Comparison of ENCODE assay signal across 23 cellular contexts in the genomic region with DNA sequence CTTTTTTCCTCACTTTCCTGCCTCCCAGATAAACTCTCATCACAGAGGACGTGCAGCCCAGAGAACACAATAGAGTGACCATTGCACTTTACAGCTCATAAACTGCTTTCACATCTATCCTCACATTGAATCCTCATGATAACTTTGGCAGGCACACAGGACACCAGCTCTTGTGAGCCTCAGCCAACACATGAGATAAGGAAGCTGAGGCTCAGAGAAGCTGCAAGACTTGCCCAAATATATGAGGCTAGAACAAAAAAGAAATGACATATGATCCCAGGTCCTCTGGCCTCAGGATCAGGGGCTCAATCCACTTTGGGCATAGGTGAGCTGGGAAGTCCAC.
DNase-seq lines count a peak whose midpoint lies in the region; ATAC-seq, FAIRE-seq and TF ChIP-seq lines count a peak whose summit lies in the region.
"Had no signal": no experiment of that assay in that cellular context is flagged by ENCODE, and none has a peak within 500 bp of the region (broad histone marks: within the 10 kb centered on the region; RNA-seq: fewer than 3 reads in every experiment).

No MANE protein-coding gene starts in this region.

- H3K4me1 Mint-ChIP-seq in activated CD4-positive, alpha-beta T cell treated with anti-CD3 and anti-CD28 coated beads for 36 hours: no peaks in the 10 kb centered on the region
- H3K4me1 Mint-ChIP-seq: activated naive CD8-positive, alpha-beta T cell treated with anti-CD3 and anti-CD28 coated beads, Interleukin-2, amount 50 U/mL, for 24 hours; immature natural killer cell; naive thymus-derived CD8-positive, alpha-beta T cell; WTC11 had no signal

- H2AFZ ChIP-seq in HepG2 (ENCODE audit: low read length) (no peak overlapping the region), endothelial cell of umbilical vein (ENCODE audit: low read depth, low read length) (no peak overlapping the region)

- WGBS in liver: 8% methylated on average over 1 of the region's 1 CpG
- WGBS in HepG2 (ENCODE audit: low lambda C conversion rate): 0% methylated on average over 1 of the region's 1 CpG

- no peak for TF ChIP-seq EP300 in HepG2 (IDR thresholded peaks at IDR 0.05; ENCODE audit: low read depth in 2 of 2, low read length in 2 of 2)
- no peak for TF ChIP-seq EP300 in HepG2 (CRISPR knock-in tag; IDR thresholded peaks at IDR 0.05; ENCODE audit: borderline replicate concordance)

- POLR2A ChIA-PET in HepG2 (lab: Yijun Ruan, JAX) (no interaction called here), endothelial cell of umbilical vein (lab: Charles Lee) (no interaction called here)
- POLR2A ChIA-PET in activated CD4-positive, alpha-beta T cell treated with anti-CD3 and anti-CD28 coated beads for 36 hours (lab: Charles Lee): no interaction called here

- no peaks in the 10 kb centered on the region for H3K9me3 ChIP-seq in liver (ENCODE audit: control insufficient read depth in 4 of 4, low read length in 3 of 4)
- no peaks in the 10 kb centered on the region for H3K9me3 ChIP-seq in HepG2 (ENCODE audit: low read length)
- H3K9me3 ChIP-seq in endothelial cell of umbilical vein (replicated peaks; ENCODE audit: control insufficient read depth, insufficient read depth, low read length): no peaks in the 10 kb centered on the region
- H3K9me3 ChIP-seq: psoas muscle, tibial artery had no signal

- H4K20me1 ChIP-seq in HepG2 (ENCODE audit: insufficient read depth, low read length) (no peaks in the 10 kb centered on the region), endothelial cell of umbilical vein (replicated peaks; ENCODE audit: control insufficient read depth, extremely low read depth, insufficient read depth, low read length) (no peaks in the 10 kb centered on the region)

- no peak for FAIRE-seq in HepG2 (lab: Jason Lieb, UNC)
- FAIRE-seq in endothelial cell of umbilical vein (lab: Jason Lieb, UNC): no peak
- FAIRE-seq: A204.1 had no signal

- no peak overlapping the region for H3K9ac ChIP-seq in liver (ENCODE audit: low read depth in 1 of 2, low read length in 2 of 2)
- H3K9ac ChIP-seq in HepG2 (ENCODE audit: insufficient read depth, low read depth, low read length): no peak overlapping the region
- H3K9ac ChIP-seq in endothelial cell of umbilical vein (replicated peaks; ENCODE audit: extremely low read depth, insufficient read depth, low read length): no peak overlapping the region

- no peak for ATAC-seq in HepG2
- ATAC-seq in left colon: peak; percentile 30
- no peak for ATAC-seq in GM18867 (IDR thresholded peaks at IDR 0.05; ENCODE audit: unreplicated experiment)
- ATAC-seq in activated CD4-positive, alpha-beta T cell treated with anti-CD3 and anti-CD28 coated beads for 36 hours: no peak
- ATAC-seq: activated naive CD8-positive, alpha-beta T cell treated with anti-CD3 and anti-CD28 coated beads, Interleukin-2, amount 50 U/mL, for 24 hours; naive thymus-derived CD8-positive, alpha-beta T cell; T-helper 17 cell; WTC11 had no signal

- H3K27ac ChIP-seq in liver (ENCODE audit: low read depth in 1 of 2, low read length in 2 of 2) (peak overlapping the region; percentile 44 to 62), HepG2 (ENCODE audit: extremely low read length, insufficient read depth, low read length) (no peak overlapping the region), endothelial cell of umbilical vein (ENCODE audit: insufficient read depth, low read depth, low read length) (peak overlapping the region; percentile 23)
- H3K27ac ChIP-seq: psoas muscle, tibial artery had no signal

- TF ChIP-seq CTCF in liver (IDR thresholded peaks at IDR 0.05; ENCODE audit: low read depth, low read length, missing input control) (no peak), HepG2 (CRISPR knock-in tag; IDR thresholded peaks at IDR 0.05) (no peak), endothelial cell of umbilical vein (IDR thresholded peaks at IDR 0.05; ENCODE audit: extremely low read depth in 1 of 2, insufficient read depth in 1 of 2, low read depth in 1 of 2, low read length in 2 of 2) (no peak)

- dilution Hi-C loops in endothelial cell of umbilical vein (cut with MboI; ENCODE audit: extremely low pct_ligation_motif_present, low sequenced_read_pairs): no loop called here

- peaks cover 1 to 16% (median 14%) of the 10 kb centered on the region in 4 donors for H3K4me1 ChIP-seq in liver (ENCODE audit: control insufficient read depth in 4 of 4, insufficient read depth in 4 of 4, low read length in 3 of 4)
- H3K4me1 ChIP-seq in HepG2 (ENCODE audit: insufficient read depth, low read length): no peaks in the 10 kb centered on the region
- peaks cover 4% of the 10 kb centered on the region for H3K4me1 ChIP-seq in endothelial cell of umbilical vein (ENCODE audit: control insufficient read depth, extremely low read depth, insufficient read depth, low read length)
- H3K4me1 ChIP-seq: psoas muscle had no signal

- no peak overlapping the region for H3K27ac Mint-ChIP-seq in activated CD4-positive, alpha-beta T cell treated with anti-CD3 and anti-CD28 coated beads for 36 hours
- H3K27ac Mint-ChIP-seq: activated naive CD8-positive, alpha-beta T cell treated with anti-CD3 and anti-CD28 coated beads, Interleukin-2, amount 50 U/mL, for 24 hours; immature natural killer cell; naive thymus-derived CD8-positive, alpha-beta T cell; T-helper 17 cell; WTC11 had no signal

- no peak overlapping the region for H3K4me3 Mint-ChIP-seq in activated CD4-positive, alpha-beta T cell treated with anti-CD3 and anti-CD28 coated beads for 36 hours
- H3K4me3 Mint-ChIP-seq: activated naive CD8-positive, alpha-beta T cell treated with anti-CD3 and anti-CD28 coated beads, Interleukin-2, amount 50 U/mL, for 24 hours; immature natural killer cell; naive thymus-derived CD8-positive, alpha-beta T cell; T-helper 17 cell; WTC11 had no signal

- TF ChIP-seq POLR2A in HepG2 (IDR thresholded peaks at IDR 0.05; ENCODE audit: insufficient read depth in 1 of 2, low read depth in 2 of 2, low read length in 2 of 2) (no peak), endothelial cell of umbilical vein (IDR thresholded peaks at IDR 0.05; ENCODE audit: low read depth, low read length) (no peak)

- CTCF ChIA-PET in HepG2 (lab: Yijun Ruan, JAX; ENCODE audit: low intra/inter-chr PET ratio, low total read pairs): no interaction called here
- CTCF ChIA-PET in endothelial cell of umbilical vein (lab: Charles Lee): interaction anchor here (1.0 kb wide), 1 partner anchor 9 kb away, joined by 3 read pairs; no protein-coding TSS in a partner anchor
- CTCF ChIA-PET in activated CD4-positive, alpha-beta T cell treated with anti-CD3 and anti-CD28 coated beads for 36 hours (lab: Charles Lee): no interaction called here

- intact Hi-C loops in HepG2 (cut with micrococcal nuclease; ENCODE audit: unreplicated experiment): no loop called here
- intact Hi-C loops in endothelial cell of umbilical vein (cut with micrococcal nuclease): no loop called here
- intact Hi-C loops in left colon (cut with DNase I, micrococcal nuclease): no loop called here
- intact Hi-C loops in activated CD4-positive, alpha-beta T cell treated with anti-CD3 and anti-CD28 coated beads for 36 hours (cut with DNase I, micrococcal nuclease): no loop called here

- H3K36me3 Mint-ChIP-seq in activated CD4-positive, alpha-beta T cell treated with anti-CD3 and anti-CD28 coated beads for 36 hours (ENCODE audit: low read depth): no peaks in the 10 kb centered on the region
- H3K36me3 Mint-ChIP-seq: immature natural killer cell; naive thymus-derived CD8-positive, alpha-beta T cell; WTC11 had no signal

- H3K79me2 ChIP-seq in HepG2 (ENCODE audit: insufficient read depth, low read length) (no peaks in the 10 kb centered on the region), endothelial cell of umbilical vein (ENCODE audit: control insufficient read depth, insufficient read depth, low read length) (no peaks in the 10 kb centered on the region)

- H3K27me3 Mint-ChIP-seq in activated CD4-positive, alpha-beta T cell treated with anti-CD3 and anti-CD28 coated beads for 36 hours: peaks cover 8% of the 10 kb centered on the region

- H3K36me3 ChIP-seq in liver (ENCODE audit: control insufficient read depth in 4 of 4, insufficient read depth in 3 of 4, low read depth in 1 of 4, low read length in 3 of 4) (no peaks in the 10 kb centered on the region), HepG2 (replicated peaks in 1 of 2; ENCODE audit: control insufficient read depth in 1 of 2, insufficient read depth in 2 of 2, low read length in 2 of 2) (no peaks in the 10 kb centered on the region), endothelial cell of umbilical vein (ENCODE audit: control insufficient read depth in 2 of 2, extremely low read depth in 1 of 2, insufficient read depth in 2 of 2, low read length in 2 of 2) (no peaks in the 10 kb centered on the region)
- H3K36me3 ChIP-seq: tibial artery had no signal

- H3K27me3 ChIP-seq in liver (ENCODE audit: control insufficient read depth in 4 of 4, insufficient read depth in 4 of 4, low read length in 3 of 4) (no peaks in the 10 kb centered on the region), HepG2 (ENCODE audit: control insufficient read depth in 1 of 2, insufficient read depth in 2 of 2, low read length in 2 of 2) (no peaks in the 10 kb centered on the region), endothelial cell of umbilical vein (ENCODE audit: control insufficient read depth in 2 of 2, insufficient read depth in 2 of 2, low read length in 2 of 2) (no peaks in the 10 kb centered on the region)
- H3K27me3 ChIP-seq: tibial artery had no signal

- no peaks in the 10 kb centered on the region for H3K9me1 ChIP-seq in endothelial cell of umbilical vein (replicated peaks; ENCODE audit: control insufficient read depth, extremely low read depth, insufficient read depth, low read length)

- BruUV-seq in HepG2 (replicated peaks; lab: Mats Ljungman, UMichigan) (no TSS peak), endothelial cell of umbilical vein (replicated peaks; lab: Mats Ljungman, UMichigan) (no TSS peak)

- H3K4me3 ChIP-seq in liver (ENCODE audit: low read depth in 1 of 3, low read length in 3 of 3) (no peak overlapping the region), HepG2 (replicated peaks in 1 of 3; ENCODE audit: insufficient read depth in 1 of 3, low read depth in 2 of 3, low read length in 3 of 3) (no peak overlapping the region), endothelial cell of umbilical vein (replicated peaks in 1 of 3; ENCODE audit: insufficient read depth in 1 of 3, low read depth in 1 of 3, low read length in 3 of 3) (no peak overlapping the region)
- H3K4me3 ChIP-seq: psoas muscle, tibial artery had no signal

- H3K4me2 ChIP-seq in HepG2 (ENCODE audit: low read depth, low read length) (no peak overlapping the region), endothelial cell of umbilical vein (ENCODE audit: insufficient read depth, low read length) (no peak overlapping the region)

- in situ Hi-C loops in HepG2 (cut with HindIII; ENCODE audit: extremely low pct_ligation_motif_present, low pct_unique_long_range_greater_than_20kb): no loop called here

- TF ChIP-seq RAD21 in liver (IDR thresholded peaks at IDR 0.05) (no peak), HepG2 (CRISPR knock-in tag; IDR thresholded peaks at IDR 0.05) (no peak)

- H3K9me3 Mint-ChIP-seq in activated CD4-positive, alpha-beta T cell treated with anti-CD3 and anti-CD28 coated beads for 36 hours (ENCODE audit: low read depth): no peaks in the 10 kb centered on the region
- H3K9me3 Mint-ChIP-seq: activated naive CD8-positive, alpha-beta T cell treated with anti-CD3 and anti-CD28 coated beads, Interleukin-2, amount 50 U/mL, for 24 hours; immature natural killer cell had no signal

- DNase-seq in HepG2 (ENCODE audit: low spot score) (no peak), endothelial cell of umbilical vein (ENCODE audit: low read depth, low spot score) (peak; percentile 56), left colon (no peak), SK-N-DZ (ENCODE audit: low spot score) (no peak), HCEC 1CT (no peak)
- no peak for DNase-seq in activated CD4-positive, alpha-beta T cell treated with anti-CD3 and anti-CD28 coated beads for 36 hours
- DNase-seq: activated CD8-positive, alpha-beta memory T cell treated with anti-CD3 and anti-CD28 coated beads for 24 hours; activated naive CD8-positive, alpha-beta T cell treated with anti-CD3 and anti-CD28 coated beads, Interleukin-2, amount 50 U/mL, for 24 hours; DMS 273 treated with DMSO at 0.1 percent for 48 hours; GDM1; immature natural killer cell; naive thymus-derived CD8-positive, alpha-beta T cell; NCI-H2081; NCI-H446 treated with DMSO at 0.1 percent for 48 hours; psoas muscle; SHP77 treated with DMSO at 0.1 percent for 48 hours; stimulated activated CD4-positive, alpha-beta T cell treated with anti-CD3 and anti-CD28 coated beads, Interleukin-12 subunit alpha, Interleukin-12 subunit beta, amount 100 ng/mL, for 4 hours; T-helper 17 cell; tibial artery had no signal
